In genomic region chr22:19086417-19086816, GRCh38 we compare ENCODE assay signal across 1 cellular context.
TF ChIP-seq lines count a peak whose summit lies in the region.

No MANE protein-coding gene starts in this region.

TF ChIP-seq in IMR-90, 13 proteins besides CTCF, POLR2A, EP300 and RAD21:
- TF ChIP-seq CEBPB (IDR thresholded peaks at IDR 0.05; ENCODE audit: low read depth, low read length), result no peak
- no peak for TF ChIP-seq RFX5 (IDR thresholded peaks at IDR 0.05; ENCODE audit: low read depth, low read length)
- no peak for TF ChIP-seq USF2 (IDR thresholded peaks at IDR 0.05; ENCODE audit: low read depth, low read length)
- TF ChIP-seq BHLHE40 (IDR thresholded peaks at IDR 0.05; ENCODE audit: low read depth, low read length), result no peak
- no peak for TF ChIP-seq MXI1 (IDR thresholded peaks at IDR 0.05; ENCODE audit: borderline replicate concordance, low read depth, low read length)
- TF ChIP-seq FOS (IDR thresholded peaks at IDR 0.05; ENCODE audit: low read depth, low read length), result no peak
- TF ChIP-seq MAZ (IDR thresholded peaks at IDR 0.05; ENCODE audit: borderline replicate concordance, low read depth, low read length), result no peak
- TF ChIP-seq NFE2L2 (IDR thresholded peaks at IDR 0.05; ENCODE audit: low read depth, low read length), result no peak
- no peak for TF ChIP-seq MAFK (IDR thresholded peaks at IDR 0.05; ENCODE audit: low read depth, low read length)
- TF ChIP-seq ELK1 (IDR thresholded peaks at IDR 0.05; ENCODE audit: borderline replicate concordance, low read depth, low read length), result no peak
- no peak for TF ChIP-seq SMC3 (IDR thresholded peaks at IDR 0.05; ENCODE audit: low read depth, low read length)
- TF ChIP-seq CHD1 (IDR thresholded peaks at IDR 0.05; ENCODE audit: low read depth, low read length), result no peak
- TF ChIP-seq RCOR1 (IDR thresholded peaks at IDR 0.05; ENCODE audit: insufficient replicate concordance, low read length), result no peak
